In the genomic region with DNA sequence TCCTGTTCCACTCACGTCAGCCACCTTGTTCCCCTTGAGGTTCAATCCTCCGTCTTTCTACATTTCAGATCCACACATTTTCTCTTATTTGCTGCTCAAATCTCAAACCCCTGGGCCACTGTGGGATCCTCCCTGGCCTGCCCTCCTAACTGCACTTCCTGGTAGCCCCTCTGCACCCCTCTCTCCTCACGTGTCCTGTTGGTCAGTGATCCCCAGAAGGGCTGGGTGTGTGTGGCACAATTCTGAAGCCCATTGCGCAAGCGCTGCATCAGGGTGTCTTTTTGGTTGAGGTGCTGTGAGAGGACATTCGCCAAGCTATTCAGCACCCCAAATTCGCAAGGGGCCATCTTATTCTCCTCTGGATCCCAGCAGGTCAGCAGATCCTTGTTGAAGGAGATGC, we compare ENCODE assay signal across 25 cellular contexts. TPM values are rescaled to one million over a fixed set of nuclear protein-coding genes. Genes with fewer than 3 reads are reported as not detected.
DNase-seq lines count a peak whose midpoint lies in the region; ATAC-seq and TF ChIP-seq lines count a peak whose summit lies in the region.
"Had no signal": no experiment of that assay in that cellular context is flagged by ENCODE, and none has a peak within 500 bp of the region (broad histone marks: within the 10 kb centered on the region; RNA-seq: fewer than 3 reads in every experiment).

No MANE protein-coding gene starts in this region.

- H3K36me3 ChIP-seq in left ventricle myocardium inferior: no peaks in the 10 kb centered on the region
- H3K36me3 ChIP-seq in OCI-LY7 (ENCODE audit: insufficient read depth, low read length): peaks cover 57% of the 10 kb centered on the region
- peaks cover 21% of the 10 kb centered on the region for H3K36me3 ChIP-seq in lower lobe of right lung

- H3K4me1 Mint-ChIP-seq in activated CD4-positive, alpha-beta memory T cell treated with anti-CD3 and anti-CD28 coated beads, Interleukin-2, amount 10 ng/mL, durations not matched to agents 7 days and 5 days: peaks cover 43% of the 10 kb centered on the region

- no peaks in the 10 kb centered on the region for H3K27me3 Mint-ChIP-seq in activated CD4-positive, alpha-beta memory T cell treated with anti-CD3 and anti-CD28 coated beads, Interleukin-2, amount 10 ng/mL, durations not matched to agents 7 days and 5 days
- H3K27me3 Mint-ChIP-seq: CD4-positive, alpha-beta T cell; T-cell had no signal

- H3K4me3 ChIP-seq in left ventricle myocardium inferior (no peak overlapping the region), OCI-LY7 (ENCODE audit: low read depth, low read length, poor library complexity, severe bottlenecking) (peak overlapping the region; percentile 13), lower lobe of right lung (peak overlapping the region; percentile 56)
- H3K4me3 ChIP-seq: left lung had no signal

- H3K36me3 Mint-ChIP-seq in activated CD4-positive, alpha-beta memory T cell treated with anti-CD3 and anti-CD28 coated beads, Interleukin-2, amount 10 ng/mL, durations not matched to agents 7 days and 5 days (ENCODE audit: low read depth): peaks cover 23% of the 10 kb centered on the region
- H3K36me3 Mint-ChIP-seq: type B pancreatic cell had no signal

- no peaks in the 10 kb centered on the region for H3K9me2 ChIP-seq in OCI-LY7 (ENCODE audit: insufficient read depth, low read length)

- no peak for DNase-seq in left ventricle myocardium inferior
- DNase-seq in left ventricle myocardium superior: no peak
- no peak for DNase-seq in OCI-LY7 (ENCODE audit: low spot score)
- no peak for DNase-seq in lower lobe of right lung
- no peak for DNase-seq in NAMALWA (ENCODE audit: low spot score)
- DNase-seq in activated CD4-positive, alpha-beta memory T cell treated with anti-CD3 and anti-CD28 coated beads, Interleukin-2, amount 10 ng/mL, durations not matched to agents 7 days and 5 days: no peak
- no peak for DNase-seq in NCI-H1436 treated with DMSO at 0.1 percent for 48 hours (lab: John Stamatoyannopoulos, UW)
- DNase-seq: activated CD4-positive, alpha-beta T cell treated with anti-CD3 and anti-CD28 coated beads, Interleukin-2, amount 50 U/mL, for 1 hour; activated T-cell treated with anti-CD3 and anti-CD28 coated beads, Interleukin-2, amount 50 U/mL, for 72 hours; CD4-positive, alpha-beta T cell; central memory CD4-positive, alpha-beta T cell; DND-41; H7; left lung; NCI-H1092; NCI-H1694 treated with DMSO at 0.1 percent for 48 hours; NCI-H82; right cardiac atrium; stimulated activated CD4-positive, alpha-beta T cell treated with anti-CD3 and anti-CD28 coated beads, Interleukin-2, amount 100 ng/mL, for 48 hours; T-cell had no signal

- BruUV-seq in OCI-LY7 (replicated peaks; lab: Mats Ljungman, UMichigan): no TSS peak

- H3K27me3 ChIP-seq in left ventricle myocardium inferior (ENCODE audit: low read depth) (peaks cover 10% of the 10 kb centered on the region), lower lobe of right lung (ENCODE audit: low read depth) (no peaks in the 10 kb centered on the region)
- H3K27me3 ChIP-seq: left lung had no signal

- H3K9me3 Mint-ChIP-seq in activated CD4-positive, alpha-beta memory T cell treated with anti-CD3 and anti-CD28 coated beads, Interleukin-2, amount 10 ng/mL, durations not matched to agents 7 days and 5 days: no peaks in the 10 kb centered on the region
- H3K9me3 Mint-ChIP-seq: activated T-cell treated with anti-CD3 and anti-CD28 coated beads, Interleukin-2, amount 50 U/mL, for 72 hours; CD4-positive, alpha-beta T cell; T-cell; type B pancreatic cell had no signal

- no peak overlapping the region for H2AFZ ChIP-seq in OCI-LY7 (ENCODE audit: low read length)

- no peak overlapping the region for H3K27ac Mint-ChIP-seq in activated CD4-positive, alpha-beta memory T cell treated with anti-CD3 and anti-CD28 coated beads, Interleukin-2, amount 10 ng/mL, durations not matched to agents 7 days and 5 days
- H3K27ac Mint-ChIP-seq: activated T-cell treated with anti-CD3 and anti-CD28 coated beads, Interleukin-2, amount 50 U/mL, for 72 hours; CD4-positive, alpha-beta T cell; T-cell; type B pancreatic cell had no signal

- ATAC-seq in left ventricle myocardium superior: no peak
- no peak for ATAC-seq in lower lobe of right lung
- no peak for ATAC-seq in HG02763 (IDR thresholded peaks at IDR 0.05; ENCODE audit: unreplicated experiment)
- ATAC-seq: activated T-cell treated with anti-CD3 and anti-CD28 coated beads, Interleukin-2, amount 50 U/mL, for 72 hours; esophagus mucosa; left lung; right cardiac atrium; T-cell had no signal

- H3K27ac ChIP-seq in left ventricle myocardium inferior (replicated peaks) (peak overlapping the region; percentile 6), OCI-LY7 (ENCODE audit: low read depth, low read length, poor library complexity, severe bottlenecking) (peak overlapping the region; percentile 11), lower lobe of right lung (no peak overlapping the region)

- no peaks in the 10 kb centered on the region for H3K9me3 ChIP-seq in left ventricle myocardium inferior (replicated peaks)
- H3K9me3 ChIP-seq in OCI-LY7 (ENCODE audit: low read length): no peaks in the 10 kb centered on the region
- no peaks in the 10 kb centered on the region for H3K9me3 ChIP-seq in lower lobe of right lung
- H3K9me3 ChIP-seq: left lung had no signal

- peaks cover 54% of the 10 kb centered on the region for H3K79me2 ChIP-seq in OCI-LY7 (ENCODE audit: insufficient read depth, low read depth, low read length)

- CTCF ChIA-PET in OCI-LY7 (lab: Charles Lee; ENCODE audit: unreplicated experiment): interaction anchor here (1.7 kb wide), 1 partner anchor 46 kb away, joined by 4 read pairs; no protein-coding TSS in a partner anchor
- CTCF ChIA-PET in activated CD4-positive, alpha-beta memory T cell treated with anti-CD3 and anti-CD28 coated beads, Interleukin-2, amount 10 ng/mL, durations not matched to agents 7 days and 5 days (lab: Charles Lee): interaction anchor here (1.3 to 8.6 kb wide), 3 partner anchors 9 to 46 kb away, joined by 4 to 136 read pairs (median 5); a partner anchor contains a TSS

- no peak overlapping the region for H3K4me3 Mint-ChIP-seq in activated CD4-positive, alpha-beta memory T cell treated with anti-CD3 and anti-CD28 coated beads, Interleukin-2, amount 10 ng/mL, durations not matched to agents 7 days and 5 days
- H3K4me3 Mint-ChIP-seq: activated T-cell treated with anti-CD3 and anti-CD28 coated beads, Interleukin-2, amount 50 U/mL, for 72 hours; T-cell; type B pancreatic cell had no signal

- TF ChIP-seq CTCF in left ventricle myocardium inferior (IDR thresholded peaks at IDR 0.05; ENCODE audit: borderline replicate concordance): no peak
- TF ChIP-seq CTCF in OCI-LY7 (conservative IDR thresholded peaks at IDR 0.05; ENCODE audit: low read length): no peak
- TF ChIP-seq CTCF in lower lobe of right lung (IDR thresholded peaks at IDR 0.05): no peak

- H3K4me1 ChIP-seq in left ventricle myocardium inferior: peaks cover 19% of the 10 kb centered on the region
- peaks cover 66% of the 10 kb centered on the region for H3K4me1 ChIP-seq in OCI-LY7 (ENCODE audit: insufficient read depth, low read length, poor library complexity, severe bottlenecking)
- H3K4me1 ChIP-seq in lower lobe of right lung: peaks cover 33% of the 10 kb centered on the region

- H4K20me1 ChIP-seq in OCI-LY7 (ENCODE audit: insufficient read depth, low read length): no peaks in the 10 kb centered on the region

- intact Hi-C loops in left ventricle myocardium inferior (cut with micrococcal nuclease): no loop called here
- intact Hi-C loops in left ventricle myocardium superior (cut with micrococcal nuclease): no loop called here
- intact Hi-C loops in OCI-LY7 (cut with micrococcal nuclease; ENCODE audit: unreplicated experiment): no loop called here
- intact Hi-C loops in lower lobe of right lung (cut with DNase I): loop anchor here (10.0 kb wide), 1 partner anchor 46 kb away; no protein-coding TSS in a partner anchor

- H3K4me2 ChIP-seq in OCI-LY7 (ENCODE audit: low read length): peak overlapping the region; percentile 95

- POLR2A ChIA-PET in OCI-LY7 (lab: Charles Lee): interaction anchor here (0.6 to 6.8 kb wide), 6 partner anchors 14 to 44 kb away, joined by 3 to 71 read pairs (median 6); a partner anchor contains a TSS
- POLR2A ChIA-PET in activated CD4-positive, alpha-beta memory T cell treated with anti-CD3 and anti-CD28 coated beads, Interleukin-2, amount 10 ng/mL, durations not matched to agents 7 days and 5 days (lab: Charles Lee): interaction anchor here (1.6 to 8.5 kb wide), 2 partner anchors 15 to 32 kb away, joined by 4 to 303 read pairs; a partner anchor contains a TSS

RNA-seq across cellular contexts. Expression of a gene that starts 2.3 kb away (rescaled TPM):
- total RNA-seq in left ventricle myocardium inferior (9.1 TPM), left ventricle myocardium superior (10.6 TPM), OCI-LY7 (2022) (77.0 and 78.5 TPM in 2 replicates), lower lobe of right lung (208 TPM)
- 85.1 and 98.0 TPM in 2 replicates for total RNA-seq in OCI-LY7 (2014; rRNA removed; shearing (Covaris generic))
- 10 to 100 TPM; 19.1 to 20.0 TPM for total RNA-seq in activated CD4-positive, alpha-beta memory T cell treated with anti-CD3 and anti-CD28 coated beads, Interleukin-2, amount 10 ng/mL, durations not matched to agents 7 days and 5 days
- total RNA-seq: myocyte, NCI-H460 had no signal

RNA-seq across cellular contexts. Expression of a gene that starts 14.4 kb away (rescaled TPM):
- total RNA-seq in left ventricle myocardium inferior (15.8 TPM), left ventricle myocardium superior (20.0 TPM), OCI-LY7 (2022) (140 TPM in 2 replicates), lower lobe of right lung (283 TPM)
- total RNA-seq in OCI-LY7 (2014; rRNA removed; shearing (Covaris generic)): 175 and 207 TPM in 2 replicates
- 10 to 100 TPM; 54.0 to 54.3 TPM for total RNA-seq in activated CD4-positive, alpha-beta memory T cell treated with anti-CD3 and anti-CD28 coated beads, Interleukin-2, amount 10 ng/mL, durations not matched to agents 7 days and 5 days

RNA-seq across cellular contexts. Expression of a gene that starts 29.9 kb away (rescaled TPM):
- total RNA-seq in left ventricle myocardium inferior: 63.4 TPM
- 73.8 TPM for total RNA-seq in left ventricle myocardium superior
- 236 and 237 TPM in 2 replicates for total RNA-seq in OCI-LY7 (2014; rRNA removed; shearing (Covaris generic))
- total RNA-seq in OCI-LY7 (2022): 326 and 361 TPM in 2 replicates
- 173 TPM for total RNA-seq in lower lobe of right lung
- 100 to 1,000 TPM; 290 to 297 TPM for total RNA-seq in activated CD4-positive, alpha-beta memory T cell treated with anti-CD3 and anti-CD28 coated beads, Interleukin-2, amount 10 ng/mL, durations not matched to agents 7 days and 5 days
